ENCODE assay signal across 8 cellular contexts in the genomic region with DNA sequence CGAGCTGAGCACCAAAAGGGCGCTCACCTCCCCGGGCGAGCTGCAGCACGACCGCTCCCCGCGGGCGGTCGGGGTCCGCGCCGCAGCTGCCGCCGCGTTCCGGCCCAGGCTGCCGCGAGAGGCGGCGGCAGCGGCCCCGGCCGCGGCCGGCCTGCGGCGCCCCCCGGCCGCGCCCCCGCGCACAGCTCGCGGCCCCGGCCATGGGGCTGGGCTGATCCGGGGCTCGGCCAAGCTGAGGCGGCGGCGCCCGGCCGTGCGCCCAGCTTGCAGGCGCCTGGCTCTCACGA. TPM values are rescaled to one million over a fixed set of nuclear protein-coding genes. Genes with fewer than 3 reads are reported as not detected.
DNase-seq lines count a peak whose midpoint lies in the region; ATAC-seq and TF ChIP-seq lines count a peak whose summit lies in the region.

No MANE protein-coding gene starts in this region.

- H3K27me3 ChIP-seq in foreskin keratinocyte (peaks cover 3% of the 10 kb centered on the region), rectal smooth muscle tissue (ENCODE audit: control insufficient read depth, insufficient read depth, low read length) (no peaks in the 10 kb centered on the region)

- peak overlapping the region; percentile 21 for H3K9ac ChIP-seq in SK-N-MC (ENCODE audit: insufficient read length)
- H3K9ac ChIP-seq in rectal smooth muscle tissue (ENCODE audit: low read length): peak overlapping the region; percentile 74

- H3K27ac ChIP-seq in SK-N-MC: no peak overlapping the region
- H3K27ac ChIP-seq in foreskin keratinocyte: no peak overlapping the region
- H3K27ac ChIP-seq in rectal smooth muscle tissue (ENCODE audit: low read depth, low read length): no peak overlapping the region

- H3K36me3 ChIP-seq in SK-N-MC (ENCODE audit: insufficient read depth, low read length) (no peaks in the 10 kb centered on the region), rectal smooth muscle tissue (ENCODE audit: control insufficient read depth, insufficient read depth, low read length) (no peaks in the 10 kb centered on the region)

- DNase-seq in SK-N-MC (ENCODE audit: low read depth, low spot score) (no peak), foreskin keratinocyte (no peak), NCI-H1417 treated with DMSO at 0.1 percent for 48 hours (lab: John Stamatoyannopoulos, UW) (no peak), NCI-H1105 treated with DMSO at 0.1 percent for 48 hours (lab: John Stamatoyannopoulos, UW) (no peak), AML-193 (lab: John Stamatoyannopoulos, UW) (no peak)

- no peaks in the 10 kb centered on the region for H3K9me3 ChIP-seq in SK-N-MC (ENCODE audit: low read depth, low read length)

- H3K4me1 ChIP-seq in foreskin keratinocyte (peaks cover 12% of the 10 kb centered on the region), rectal smooth muscle tissue (ENCODE audit: control insufficient read depth, insufficient read depth, low read length) (peaks cover 7% of the 10 kb centered on the region)

- no peak for TF ChIP-seq CTCF in foreskin keratinocyte (conservative IDR thresholded peaks at IDR 0.05)

- ATAC-seq in GM18909 (IDR thresholded peaks at IDR 0.05; ENCODE audit: poor library complexity, unreplicated experiment): peak; percentile 38
- ATAC-seq in HG02840 (IDR thresholded peaks at IDR 0.05; ENCODE audit: low FRiP score, unreplicated experiment): peak; percentile 37
- ATAC-seq in foreskin keratinocyte: peak; percentile 46

- H3K4me3 ChIP-seq in SK-N-MC: peak overlapping the region; percentile 77
- H3K4me3 ChIP-seq in rectal smooth muscle tissue (ENCODE audit: low read length): peak overlapping the region; percentile 80

RNA-seq across cellular contexts. Expression of gene EEIG2, which starts 0.2 kb away (rescaled TPM):
- 3.2 and 3.6 TPM in 2 replicates for total RNA-seq in foreskin keratinocyte
- polyA plus RNA-seq in foreskin keratinocyte: 0.75 and 0.78 TPM in 2 replicates
